In the genomic region with DNA sequence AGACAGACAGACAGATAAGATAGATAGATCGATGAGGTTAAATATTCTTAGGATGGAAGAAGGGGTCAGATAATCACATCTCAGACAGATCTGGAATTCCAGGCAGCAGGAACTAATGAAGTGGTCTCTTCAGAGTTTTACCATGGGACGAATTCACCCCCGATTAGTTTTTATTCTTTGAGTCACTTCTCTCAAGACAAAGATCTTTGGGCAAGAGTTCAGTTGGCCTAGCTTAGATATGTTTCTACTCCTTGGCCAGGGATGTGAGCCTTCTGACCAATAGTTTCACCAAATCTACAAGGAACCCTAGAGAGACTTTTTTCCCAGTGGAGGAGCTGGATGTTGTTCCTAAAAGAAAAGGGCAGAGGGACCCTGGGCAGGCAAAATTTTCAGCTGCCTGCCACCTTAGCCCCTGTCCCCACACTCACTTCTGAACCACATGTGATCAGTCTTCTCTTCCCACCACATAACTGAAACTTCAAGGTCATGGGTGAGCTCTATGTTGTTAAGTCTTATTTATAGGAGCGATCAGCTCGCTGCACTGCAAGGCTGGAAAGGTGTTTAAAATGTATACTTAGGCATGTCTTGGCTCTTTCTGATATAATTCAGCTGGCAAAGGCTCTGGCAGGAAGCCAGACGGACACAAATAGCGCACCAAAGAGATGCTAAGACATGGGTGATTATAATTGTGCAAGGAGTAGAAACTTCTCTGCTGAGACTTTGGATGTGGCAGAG, we compare ENCODE assay signal across 11 cellular contexts.
A peak's percentile ranks its signal among the peaks of the same experiment; 100 is the strongest.
DNase-seq lines count a peak whose midpoint lies in the region; ATAC-seq and TF ChIP-seq lines count a peak whose summit lies in the region.
"Had no signal": no experiment of that assay in that cellular context is flagged by ENCODE, and none has a peak within 500 bp of the region (broad histone marks: within the 10 kb centered on the region; RNA-seq: fewer than 3 reads in every experiment).

No MANE protein-coding gene starts in this region.

- no peak for TF ChIP-seq POLR2A in Peyer's patch (IDR thresholded peaks at IDR 0.05)

- H4K20me1 ChIP-seq in DOHH2 (ENCODE audit: control insufficient read depth, insufficient read depth, low read depth, low read length) (no peaks in the 10 kb centered on the region), Karpas-422 (ENCODE audit: insufficient read depth, low read depth, low read length) (no peaks in the 10 kb centered on the region)

- H3K36me3 ChIP-seq in DOHH2 (ENCODE audit: control insufficient read depth, low read length) (peaks cover 13% of the 10 kb centered on the region), Peyer's patch (no peaks in the 10 kb centered on the region), Karpas-422 (ENCODE audit: insufficient read depth, low read length) (no peaks in the 10 kb centered on the region)

- peak overlapping the region; percentile 33 for H3K27ac Mint-ChIP-seq in mesothelial cell of epicardium
- H3K27ac Mint-ChIP-seq in activated T-helper 17 cell treated with anti-CD3 and anti-CD28 coated beads, Interleukin-2, amount 50 U/mL, for 72 hours = no peak overlapping the region

- H3K79me2 ChIP-seq in DOHH2 (ENCODE audit: control insufficient read depth, low read length) (no peaks in the 10 kb centered on the region; the same call in 1 of the 2 replicates), Karpas-422 (ENCODE audit: low read length) (no peaks in the 10 kb centered on the region)

- DNase-seq in Peyer's patch (peak in 1 of 3 donors; percentile 46), mesothelial cell of epicardium (ENCODE audit: low spot score in 2 of 2, unreplicated experiment in 2 of 2) (no peak), Karpas-422 (no peak), iPS-NIHi7 (ENCODE audit: extremely low spot score) (no peak), NOMO-1 (lab: John Stamatoyannopoulos, UW; ENCODE audit: unreplicated experiment in 2 of 2) (no peak)

- TF ChIP-seq CTCF in DOHH2 (IDR thresholded peaks at IDR 0.05; ENCODE audit: low read depth, low read length, poor library complexity, severe bottlenecking) = no peak
- no peak for TF ChIP-seq CTCF in Peyer's patch (IDR thresholded peaks at IDR 0.05)
- no peak for TF ChIP-seq CTCF in mesothelial cell of epicardium (IDR thresholded peaks at IDR 0.05; ENCODE audit: unreplicated experiment)

- H3K27ac ChIP-seq in DOHH2 (ENCODE audit: low read depth, low read length) (peak overlapping the region; percentile 99), Peyer's patch (peak overlapping the region; percentile 52 to 79 (median 64)), Karpas-422 (ENCODE audit: low read length) (no peak overlapping the region)

- H3K36me3 Mint-ChIP-seq in mesothelial cell of epicardium = no peaks in the 10 kb centered on the region
- H3K36me3 Mint-ChIP-seq in activated T-helper 17 cell treated with anti-CD3 and anti-CD28 coated beads, Interleukin-2, amount 50 U/mL, for 72 hours (ENCODE audit: low read depth) = no peaks in the 10 kb centered on the region

- ATAC-seq in GM21390 (IDR thresholded peaks at IDR 0.05; ENCODE audit: unreplicated experiment) = peak; percentile 42
- no peak for ATAC-seq in activated T-helper 17 cell treated with anti-CD3 and anti-CD28 coated beads, Interleukin-2, amount 50 U/mL, for 72 hours (replicated peaks)
- ATAC-seq: left colon, Panc1 had no signal

- peak overlapping the region; percentile 62 for H3K4me3 ChIP-seq in DOHH2 (ENCODE audit: low read length)
- H3K4me3 ChIP-seq in Peyer's patch = no peak overlapping the region
- H3K4me3 ChIP-seq in Karpas-422 (ENCODE audit: low read length) = no peak overlapping the region
- H3K4me3 ChIP-seq: dorsolateral prefrontal cortex had no signal

- H3K9me2 ChIP-seq in DOHH2 (replicated peaks; ENCODE audit: control insufficient read depth, low read length) = no peaks in the 10 kb centered on the region
- no peaks in the 10 kb centered on the region for H3K9me2 ChIP-seq in Karpas-422 (replicated peaks; ENCODE audit: insufficient read depth, low read length)

- H3K9me3 ChIP-seq in DOHH2 (ENCODE audit: control insufficient read depth, insufficient read depth, low read length) (no peaks in the 10 kb centered on the region), Peyer's patch (no peaks in the 10 kb centered on the region), Karpas-422 (ENCODE audit: low read length) (no peaks in the 10 kb centered on the region)

- H3K4me1 ChIP-seq in DOHH2 (ENCODE audit: control insufficient read depth, low read length) = peaks cover 100% of the 10 kb centered on the region
- H3K4me1 ChIP-seq in Peyer's patch = peaks cover 0 to 25% (median 14%) of the 10 kb centered on the region in 4 donors
- H3K4me1 ChIP-seq in Karpas-422 (ENCODE audit: low read length) = peaks cover 17% of the 10 kb centered on the region

- H3K9ac ChIP-seq in Karpas-422 (ENCODE audit: low read length) = no peak overlapping the region

- H3K27me3 ChIP-seq in DOHH2 (ENCODE audit: control insufficient read depth, low read length) = no peaks in the 10 kb centered on the region
- no peaks in the 10 kb centered on the region for H3K27me3 ChIP-seq in Peyer's patch
- H3K27me3 ChIP-seq in Karpas-422 (ENCODE audit: low read length) = no peaks in the 10 kb centered on the region
- H3K27me3 ChIP-seq: dorsolateral prefrontal cortex had no signal

- H3K4me1 Mint-ChIP-seq in mesothelial cell of epicardium = peaks cover 7% of the 10 kb centered on the region
- peaks cover 3% of the 10 kb centered on the region for H3K4me1 Mint-ChIP-seq in activated T-helper 17 cell treated with anti-CD3 and anti-CD28 coated beads, Interleukin-2, amount 50 U/mL, for 72 hours

- H3K4me3 Mint-ChIP-seq in mesothelial cell of epicardium = no peak overlapping the region
- no peak overlapping the region for H3K4me3 Mint-ChIP-seq in activated T-helper 17 cell treated with anti-CD3 and anti-CD28 coated beads, Interleukin-2, amount 50 U/mL, for 72 hours

- peaks cover 74% of the 10 kb centered on the region for H3F3A ChIP-seq in DOHH2 (ENCODE audit: control insufficient read depth, insufficient read depth)

- peak overlapping the region; percentile 62 for H3K4me2 ChIP-seq in DOHH2 (ENCODE audit: low read length)
- no peak overlapping the region for H3K4me2 ChIP-seq in Karpas-422 (ENCODE audit: low read depth, low read length, poor library complexity, severe bottlenecking)

- H3K9me3 Mint-ChIP-seq in mesothelial cell of epicardium = no peaks in the 10 kb centered on the region
- no peaks in the 10 kb centered on the region for H3K9me3 Mint-ChIP-seq in activated T-helper 17 cell treated with anti-CD3 and anti-CD28 coated beads, Interleukin-2, amount 50 U/mL, for 72 hours

- H2AFZ ChIP-seq in Karpas-422 (ENCODE audit: low read length) = no peak overlapping the region

- H3K27me3 Mint-ChIP-seq in mesothelial cell of epicardium (ENCODE audit: low read depth) = no peaks in the 10 kb centered on the region
- no peaks in the 10 kb centered on the region for H3K27me3 Mint-ChIP-seq in activated T-helper 17 cell treated with anti-CD3 and anti-CD28 coated beads, Interleukin-2, amount 50 U/mL, for 72 hours
